In the genomic region with DNA sequence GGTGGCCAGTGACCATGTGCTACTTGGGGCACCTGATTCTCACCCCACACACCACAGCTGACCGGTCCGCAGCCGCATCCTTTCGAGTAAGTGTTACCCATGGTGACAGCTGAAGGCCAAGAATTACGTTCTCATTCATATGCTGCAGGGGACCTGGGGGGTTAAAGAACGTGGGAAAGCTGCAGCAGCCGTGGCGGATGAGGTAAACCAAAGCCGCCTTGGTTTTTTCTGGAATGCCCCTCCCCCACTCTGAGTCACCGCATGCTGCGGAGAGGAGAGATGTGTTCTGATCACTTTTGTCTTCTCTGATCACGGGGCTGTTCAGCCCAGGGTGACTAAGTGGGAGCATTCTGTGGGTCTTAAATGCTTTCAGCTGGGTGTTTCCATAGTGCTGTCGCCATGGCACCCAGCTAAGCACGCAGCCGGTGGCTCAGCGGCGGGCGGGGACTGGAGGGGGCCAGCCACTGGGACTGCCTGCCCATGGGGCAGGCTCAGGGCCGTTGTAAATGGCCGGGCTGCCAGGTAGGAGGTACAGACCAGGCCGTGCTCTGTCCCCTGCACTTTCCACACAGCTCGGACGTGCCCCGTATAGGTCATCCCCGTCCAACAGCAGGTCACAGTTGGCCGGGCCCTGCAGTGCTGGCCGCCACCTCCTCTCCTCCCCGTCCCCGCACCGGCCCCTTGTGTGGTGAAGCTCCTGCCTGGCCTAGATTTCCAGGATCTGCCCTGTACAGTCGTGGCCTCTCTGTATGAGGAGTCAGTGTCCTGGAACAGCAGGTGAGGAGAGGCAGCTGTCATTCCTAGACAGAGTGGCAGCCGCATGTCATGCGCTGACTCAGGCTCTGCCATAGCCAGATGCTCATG, we compare ENCODE assay signal across 9 cellular contexts.
DNase-seq lines count a peak whose midpoint lies in the region; ATAC-seq, FAIRE-seq and TF ChIP-seq lines count a peak whose summit lies in the region.
"Had no signal": no experiment of that assay in that cellular context is flagged by ENCODE, and none has a peak within 500 bp of the region (broad histone marks: within the 10 kb centered on the region; RNA-seq: fewer than 3 reads in every experiment).

No MANE protein-coding gene starts in this region.

- FAIRE-seq in keratinocyte (lab: Jason Lieb, UNC): peak; percentile 99
- FAIRE-seq: TTC549 had no signal

- H3K4me1 ChIP-seq in keratinocyte (ENCODE audit: control insufficient read depth, extremely low read depth, insufficient read depth, low read length): peaks cover 76% of the 10 kb centered on the region

- H2AFZ ChIP-seq in keratinocyte (ENCODE audit: control insufficient read depth, low read length): no peak overlapping the region

- H3K9ac ChIP-seq in keratinocyte (ENCODE audit: control insufficient read depth, extremely low read depth, insufficient read depth, low read length): peak overlapping the region; percentile 89

- CTCF ChIA-PET in WTC11 (lab: Charles Lee) (interaction anchor here (0.8 to 1.7 kb wide), 8 partner anchors 9 to 106 kb away, joined by 3 to 13 read pairs (median 4); no protein-coding TSS in a partner anchor), MCF 10A (lab: Yijun Ruan, JAX) (interaction anchor here (0.5 to 1.3 kb wide), 4 partner anchors 9 to 680 kb away, joined by 3 to 6 read pairs (median 3); a partner anchor contains a TSS)

- BruUV-seq in MCF 10A (replicated peaks; lab: Mats Ljungman, UMichigan): no TSS peak

- POLR2A ChIA-PET in WTC11 (lab: Charles Lee): no interaction called here
- POLR2A ChIA-PET in MCF 10A (lab: Yijun Ruan, JAX): interaction anchor here (0.6 to 3.4 kb wide), 21 partner anchors 8 to 640 kb away, joined by 3 to 22 read pairs (median 4); a partner anchor contains a TSS

- H3K36me3 Mint-ChIP-seq in WTC11: no peaks in the 10 kb centered on the region
- H3K36me3 Mint-ChIP-seq in MCF 10A (ENCODE audit: insufficient read depth, unreplicated experiment): peaks cover 25% of the 10 kb centered on the region

- peak; percentile 37 for ATAC-seq in WTC11
- ATAC-seq in HG02852 (IDR thresholded peaks at IDR 0.05; ENCODE audit: unreplicated experiment): no peak

- peak overlapping the region in 1 of 3 experiments; percentile 44 for H3K4me3 ChIP-seq in keratinocyte (ENCODE audit: control insufficient read depth in 2 of 3, extremely low read depth in 1 of 3, insufficient read depth in 2 of 3, low read depth in 1 of 3, low read length in 3 of 3)

- intact Hi-C loops in MCF 10A (cut with micrococcal nuclease): loop anchor here (1.0 kb wide), 2 partner anchors 38 to 60 kb away; a partner anchor contains a TSS

- peak overlapping the region; percentile 97 for H3K27ac ChIP-seq in keratinocyte (ENCODE audit: control insufficient read depth, insufficient read depth, low read length)

- H3K4me3 Mint-ChIP-seq in WTC11 (no peak overlapping the region), MCF 10A (ENCODE audit: unreplicated experiment) (peak overlapping the region; percentile 16)

- H3K9me3 ChIP-seq in keratinocyte (ENCODE audit: control insufficient read depth, low read depth, low read length): no peaks in the 10 kb centered on the region

- DNase-seq in ELR (ENCODE audit: low read depth): peak; percentile 100
- peak; percentile 63 to 69 for DNase-seq in NCI-H2081 (lab: John Stamatoyannopoulos, UW)
- peak; percentile 75 for DNase-seq in WTC11 (ENCODE audit: low spot score)
- peak; percentile 98 for DNase-seq in MCF 10A (ENCODE audit: unreplicated experiment)
- peak; percentile 98 for DNase-seq in keratinocyte (ENCODE audit: low read depth, low spot score)
- peak; percentile 70 for DNase-seq in stimulated activated CD4-positive, alpha-beta T cell treated with anti-CD3 and anti-CD28 coated beads, Interleukin-12 subunit alpha, Interleukin-12 subunit beta, amount 100 ng/mL, for 4 hours
- no peak for DNase-seq in NK-92 (lab: John Stamatoyannopoulos, UW; ENCODE audit: unreplicated experiment)

- peaks cover 14 to 49% of the 10 kb centered on the region in 2 experiments for H3K36me3 ChIP-seq in keratinocyte (ENCODE audit: control insufficient read depth in 2 of 2, extremely low read depth in 1 of 2, insufficient read depth in 2 of 2, low read length in 2 of 2)

- H4K20me1 ChIP-seq in keratinocyte (ENCODE audit: control insufficient read depth, extremely low read depth, insufficient read depth, low read length): no peaks in the 10 kb centered on the region

- peaks cover 8% of the 10 kb centered on the region for H3K79me2 ChIP-seq in keratinocyte (ENCODE audit: control insufficient read depth, insufficient read depth, low read length)

- H3K9me1 ChIP-seq in keratinocyte (ENCODE audit: control insufficient read depth, extremely low read depth, insufficient read depth, low read length): peaks cover 8% of the 10 kb centered on the region

- peaks cover 22% of the 10 kb centered on the region for H3K4me1 Mint-ChIP-seq in WTC11
- H3K4me1 Mint-ChIP-seq in MCF 10A (ENCODE audit: insufficient read depth, unreplicated experiment): peaks cover 43% of the 10 kb centered on the region

- TF ChIP-seq CTCF in WTC11 (IDR thresholded peaks at IDR 0.05): no peak
- TF ChIP-seq CTCF in MCF 10A (IDR thresholded peaks at IDR 0.05; ENCODE audit: unreplicated experiment): no peak
- TF ChIP-seq CTCF in keratinocyte (optimal IDR thresholded peaks at IDR 0.05 in 1 of 3, IDR thresholded peaks at IDR 0.05 in 1 of 3, conservative IDR thresholded peaks at IDR 0.05 in 1 of 3; ENCODE audit: extremely low read depth in 1 of 3, insufficient read depth in 2 of 3, low read length in 3 of 3): no peak

- no peaks in the 10 kb centered on the region for H3K27me3 ChIP-seq in keratinocyte (ENCODE audit: control insufficient read depth, extremely low read depth, insufficient read depth, low read length)

- peak overlapping the region; percentile 92 for H3K27ac Mint-ChIP-seq in WTC11
- peak overlapping the region; percentile 88 for H3K27ac Mint-ChIP-seq in MCF 10A (ENCODE audit: low read depth, unreplicated experiment)

- peak overlapping the region; percentile 72 for H3K4me2 ChIP-seq in keratinocyte (ENCODE audit: control insufficient read depth, extremely low read depth, insufficient read depth, low read depth, low read length)

- no peaks in the 10 kb centered on the region for H3K9me3 Mint-ChIP-seq in WTC11
- no peaks in the 10 kb centered on the region for H3K9me3 Mint-ChIP-seq in MCF 10A (ENCODE audit: unreplicated experiment)

- no peaks in the 10 kb centered on the region for H3K27me3 Mint-ChIP-seq in WTC11 (ENCODE audit: low read depth)
- no peaks in the 10 kb centered on the region for H3K27me3 Mint-ChIP-seq in MCF 10A (ENCODE audit: insufficient read depth, unreplicated experiment)

- dilution Hi-C loops in keratinocyte (cut with MboI; ENCODE audit: extremely low pct_ligation_motif_present, low sequenced_read_pairs): no loop called here

TF ChIP-seq in WTC11, 78 proteins besides CTCF, POLR2A, EP300 and RAD21:
- TF ChIP-seq, protein P1, sequence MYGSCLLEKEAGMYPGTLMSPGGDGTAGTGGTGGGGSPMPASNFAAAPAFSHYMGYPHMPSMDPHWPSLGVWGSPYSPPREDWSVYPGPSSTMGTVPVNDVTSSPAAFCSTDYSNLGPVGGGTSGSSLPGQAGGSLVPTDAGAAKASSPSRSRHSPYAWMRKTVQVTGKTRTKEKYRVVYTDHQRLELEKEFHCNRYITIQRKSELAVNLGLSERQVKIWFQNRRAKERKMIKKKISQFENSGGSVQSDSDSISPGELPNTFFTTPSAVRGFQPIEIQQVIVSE (CRISPR knock-in tag; IDR thresholded peaks at IDR 0.05; ENCODE audit: borderline replicate concordance): no peak
- TF ChIP-seq TP53 (CRISPR knock-in tag; IDR thresholded peaks at IDR 0.05) (no peak), ZNF138 (CRISPR knock-in tag; conservative IDR thresholded peaks at IDR 0.05) (no peak), GTF2I (CRISPR knock-in tag; conservative IDR thresholded peaks at IDR 0.05) (no peak), CREB1 (CRISPR knock-in tag; IDR thresholded peaks at IDR 0.05) (no peak), FOXK1 (CRISPR knock-in tag; IDR thresholded peaks at IDR 0.05) (no peak), RORB (CRISPR knock-in tag; IDR thresholded peaks at IDR 0.05) (no peak), IRF2 (CRISPR knock-in tag; IDR thresholded peaks at IDR 0.05; ENCODE audit: borderline replicate concordance, low read depth) (no peak), HMGA2 (CRISPR knock-in tag; IDR thresholded peaks at IDR 0.05) (0 out of 2 replicates have a peak, but pooled peaks have one; percentile 7), OVOL2 (CRISPR knock-in tag; IDR thresholded peaks at IDR 0.05; ENCODE audit: borderline replicate concordance) (no peak)
- TF ChIP-seq, protein P2, sequence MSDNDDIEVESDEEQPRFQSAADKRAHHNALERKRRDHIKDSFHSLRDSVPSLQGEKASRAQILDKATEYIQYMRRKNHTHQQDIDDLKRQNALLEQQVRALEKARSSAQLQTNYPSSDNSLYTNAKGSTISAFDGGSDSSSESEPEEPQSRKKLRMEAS (CRISPR knock-in tag; IDR thresholded peaks at IDR 0.05): peak; percentile 60; the same call in 1 of the 2 replicates
- TF ChIP-seq, protein P3, sequence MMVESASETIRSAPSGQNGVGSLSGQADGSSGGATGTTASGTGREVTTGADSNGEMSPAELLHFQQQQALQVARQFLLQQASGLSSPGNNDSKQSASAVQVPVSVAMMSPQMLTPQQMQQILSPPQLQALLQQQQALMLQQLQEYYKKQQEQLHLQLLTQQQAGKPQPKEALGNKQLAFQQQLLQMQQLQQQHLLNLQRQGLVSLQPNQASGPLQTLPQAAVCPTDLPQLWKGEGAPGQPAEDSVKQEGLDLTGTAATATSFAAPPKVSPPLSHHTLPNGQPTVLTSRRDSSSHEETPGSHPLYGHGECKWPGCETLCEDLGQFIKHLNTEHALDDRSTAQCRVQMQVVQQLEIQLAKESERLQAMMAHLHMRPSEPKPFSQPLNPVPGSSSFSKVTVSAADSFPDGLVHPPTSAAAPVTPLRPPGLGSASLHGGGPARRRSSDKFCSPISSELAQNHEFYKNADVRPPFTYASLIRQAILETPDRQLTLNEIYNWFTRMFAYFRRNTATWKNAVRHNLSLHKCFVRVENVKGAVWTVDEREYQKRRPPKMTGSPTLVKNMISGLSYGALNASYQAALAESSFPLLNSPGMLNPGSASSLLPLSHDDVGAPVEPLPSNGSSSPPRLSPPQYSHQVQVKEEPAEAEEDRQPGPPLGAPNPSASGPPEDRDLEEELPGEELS (CRISPR knock-in tag; IDR thresholded peaks at IDR 0.05): no peak
